Comparison of ENCODE assay signal across 18 cellular contexts in genomic region chr2:9284521-9285297, GRCh38.
DNase-seq lines count a peak whose midpoint lies in the region; ATAC-seq, FAIRE-seq and TF ChIP-seq lines count a peak whose summit lies in the region.
"Had no signal": no experiment of that assay in that cellular context is flagged by ENCODE, and none has a peak within 500 bp of the region (broad histone marks: within the 10 kb centered on the region; RNA-seq: fewer than 3 reads in every experiment).

No MANE protein-coding gene starts in this region.

- H3K9me3 Mint-ChIP-seq in chondrocyte (ENCODE audit: low read depth), result no peaks in the 10 kb centered on the region
- H3K9me3 Mint-ChIP-seq: CD8-positive, alpha-beta T cell had no signal

- TF ChIP-seq EP300 in HepG2 (IDR thresholded peaks at IDR 0.05; ENCODE audit: low read depth in 2 of 2, low read length in 2 of 2), result no peak
- TF ChIP-seq EP300 in HepG2 (CRISPR knock-in tag; IDR thresholded peaks at IDR 0.05; ENCODE audit: borderline replicate concordance), result no peak

- no peak for TF ChIP-seq POLR2A in HepG2 (IDR thresholded peaks at IDR 0.05; ENCODE audit: insufficient read depth in 1 of 2, low read depth in 2 of 2, low read length in 2 of 2)
- no peak for TF ChIP-seq POLR2A in right lobe of liver (IDR thresholded peaks at IDR 0.05)

- peaks cover 11% of the 10 kb centered on the region for H3K36me3 Mint-ChIP-seq in chondrocyte (ENCODE audit: low read depth)
- H3K36me3 Mint-ChIP-seq: CD8-positive, alpha-beta T cell had no signal

- no peak overlapping the region for H3K4me2 ChIP-seq in HepG2 (ENCODE audit: low read depth, low read length)

- no peak overlapping the region for H3K27ac ChIP-seq in HepG2 (ENCODE audit: extremely low read length, insufficient read depth, low read length)
- no peak overlapping the region for H3K27ac ChIP-seq in right lobe of liver
- no peak overlapping the region for H3K27ac ChIP-seq in small intestine (ENCODE audit: low read depth in 1 of 2, low read length in 1 of 2)
- H3K27ac ChIP-seq: SK-N-MC had no signal

- H3K4me3 Mint-ChIP-seq in chondrocyte (ENCODE audit: unreplicated experiment), result no peak overlapping the region
- H3K4me3 Mint-ChIP-seq: CD8-positive, alpha-beta T cell had no signal

- peaks cover 90% of the 10 kb centered on the region for H3K4me1 Mint-ChIP-seq in chondrocyte (ENCODE audit: low read depth)

- H3K27ac Mint-ChIP-seq in chondrocyte (ENCODE audit: unreplicated experiment), result peak overlapping the region; percentile 80
- H3K27ac Mint-ChIP-seq: CD8-positive, alpha-beta T cell had no signal

- no peaks in the 10 kb centered on the region for H3K27me3 Mint-ChIP-seq in chondrocyte (ENCODE audit: low read depth)

- no peak for TF ChIP-seq RAD21 in HepG2 (CRISPR knock-in tag; IDR thresholded peaks at IDR 0.05)

- FAIRE-seq in HepG2 (lab: Jason Lieb, UNC) (no peak), small intestine (lab: Jason Lieb, UNC) (no peak)

- 85% methylated on average over 6 of the region's 6 CpGs for WGBS in HepG2 (ENCODE audit: low lambda C conversion rate)
- 82% methylated on average over 5 of the region's 6 CpGs for WGBS in right lobe of liver (ENCODE audit: insufficient coverage, low coverage, low lambda C conversion rate, missing lambda C conversion rate)
- 62 to 84% (median 72%) methylated on average over 6 of the region's 6 CpGs for WGBS in small intestine, 3 donors

- H3K9ac ChIP-seq in HepG2 (ENCODE audit: insufficient read depth, low read depth, low read length), result no peak overlapping the region

- H2AFZ ChIP-seq in HepG2 (ENCODE audit: low read length), result no peak overlapping the region

- no peak; the same call in 2 of the 3 replicates for ATAC-seq in HepG2
- no peak for ATAC-seq in right lobe of liver
- ATAC-seq in HG03520 (IDR thresholded peaks at IDR 0.05; ENCODE audit: unreplicated experiment), result no peak
- ATAC-seq: CD8-positive, alpha-beta T cell; Right ventricle myocardium inferior had no signal

- in situ Hi-C loops in HepG2 (cut with HindIII; ENCODE audit: extremely low pct_ligation_motif_present, low pct_unique_long_range_greater_than_20kb), result no loop called here

- H3K27me3 ChIP-seq in HepG2 (ENCODE audit: control insufficient read depth in 1 of 2, insufficient read depth in 2 of 2, low read length in 2 of 2) (no peaks in the 10 kb centered on the region), right lobe of liver (no peaks in the 10 kb centered on the region), small intestine (ENCODE audit: control insufficient read depth in 2 of 2, insufficient read depth in 2 of 2, low read length in 2 of 2) (no peaks in the 10 kb centered on the region)

- DNase-seq in HepG2 (ENCODE audit: low spot score) (no peak), right lobe of liver (no peak), NCI-H1930 (lab: John Stamatoyannopoulos, UW) (peak; percentile 5 to 54), chondrocyte (ENCODE audit: low spot score) (no peak), small intestine (peak; percentile 36), occipital lobe (lab: John Stamatoyannopoulos, UW) (no peak), NCI-H1092 treated with DMSO at 0.1 percent for 48 hours (lab: John Stamatoyannopoulos, UW) (no peak)
- DNase-seq: CD8-positive, alpha-beta T cell; HCEC 1CT; Karpas-422; NCI-H1417 treated with DMSO at 0.1 percent for 48 hours; NCI-H2029 treated with DMSO at 0.1 percent for 48 hours; NCI-H2227 treated with DMSO at 0.1 percent for 48 hours; NCI-H526; T-helper 2 cell had no signal

- CTCF ChIA-PET in HepG2 (lab: Yijun Ruan, JAX; ENCODE audit: low intra/inter-chr PET ratio, low total read pairs), result no interaction called here

- H3K4me1 ChIP-seq in HepG2 (ENCODE audit: insufficient read depth, low read length), result peaks cover 23% of the 10 kb centered on the region
- no peaks in the 10 kb centered on the region for H3K4me1 ChIP-seq in right lobe of liver
- H3K4me1 ChIP-seq in small intestine (ENCODE audit: control insufficient read depth in 2 of 2, insufficient read depth in 1 of 2, low read depth in 1 of 2, low read length in 1 of 2), result no peaks in the 10 kb centered on the region

- H3K4me3 ChIP-seq in HepG2 (replicated peaks in 1 of 3; ENCODE audit: insufficient read depth in 1 of 3, low read depth in 2 of 3, low read length in 3 of 3) (no peak overlapping the region), right lobe of liver (no peak overlapping the region), small intestine (ENCODE audit: low read depth in 1 of 2, low read length in 2 of 2) (no peak overlapping the region)
- H3K4me3 ChIP-seq: SK-N-MC had no signal

- H3K36me3 ChIP-seq in HepG2 (replicated peaks in 1 of 2; ENCODE audit: control insufficient read depth in 1 of 2, insufficient read depth in 2 of 2, low read length in 2 of 2) (peaks cover 4 to 12% of the 10 kb centered on the region in 2 experiments; a peak in 2 of 5 replicates), right lobe of liver (no peaks in the 10 kb centered on the region), small intestine (ENCODE audit: control insufficient read depth in 2 of 2, insufficient read depth in 2 of 2, low read length in 2 of 2) (no peaks in the 10 kb centered on the region)

- H4K20me1 ChIP-seq in HepG2 (ENCODE audit: insufficient read depth, low read length), result no peaks in the 10 kb centered on the region

- intact Hi-C loops in HepG2 (cut with micrococcal nuclease; ENCODE audit: unreplicated experiment), result no loop called here
- intact Hi-C loops in right lobe of liver (cut with DNase I), result no loop called here

- TF ChIP-seq CTCF in HepG2 (CRISPR knock-in tag; IDR thresholded peaks at IDR 0.05) (no peak), right lobe of liver (IDR thresholded peaks at IDR 0.05) (no peak), chondrocyte (IDR thresholded peaks at IDR 0.05) (no peak)

- H3K79me2 ChIP-seq in HepG2 (ENCODE audit: insufficient read depth, low read length), result no peaks in the 10 kb centered on the region

- POLR2A ChIA-PET in HepG2 (lab: Yijun Ruan, JAX), result no interaction called here

- no peaks in the 10 kb centered on the region for H3K9me3 ChIP-seq in HepG2 (ENCODE audit: low read length)
- no peaks in the 10 kb centered on the region for H3K9me3 ChIP-seq in right lobe of liver
- no peaks in the 10 kb centered on the region for H3K9me3 ChIP-seq in small intestine (ENCODE audit: control insufficient read depth, low read depth)

- BruUV-seq in HepG2 (replicated peaks; lab: Mats Ljungman, UMichigan), result no TSS peak

TF ChIP-seq in HepG2, 621 proteins besides CTCF, POLR2A, EP300 and RAD21:
- TF ChIP-seq BCL6 (CRISPR knock-in tag; IDR thresholded peaks at IDR 0.05) (peak; percentile 97), ZFP36L1 (CRISPR knock-in tag; IDR thresholded peaks at IDR 0.05) (no peak), TRIM24 (CRISPR knock-in tag; IDR thresholded peaks at IDR 0.05) (no peak), ASH2L (IDR thresholded peaks at IDR 0.05; ENCODE audit: insufficient read length, low read depth, low read length) (no peak), ZNF850 (CRISPR knock-in tag; conservative IDR thresholded peaks at IDR 0.05) (no peak), LCORL (IDR thresholded peaks at IDR 0.05) (no peak), LCORL (CRISPR knock-in tag; IDR thresholded peaks at IDR 0.05) (no peak), HDAC2 (CRISPR knock-in tag; IDR thresholded peaks at IDR 0.05) (no peak), ZNF264 (CRISPR knock-in tag; IDR thresholded peaks at IDR 0.05) (peak; percentile 98), ZNF276 (CRISPR knock-in tag; IDR thresholded peaks at IDR 0.05; ENCODE audit: low read depth) (no peak), ZNF629 (CRISPR knock-in tag; conservative IDR thresholded peaks at IDR 0.05) (peak; percentile 50; the same call in 1 of the 2 replicates), STAT6 (CRISPR knock-in tag; IDR thresholded peaks at IDR 0.05; ENCODE audit: borderline replicate concordance) (no peak), ZNF180 (CRISPR knock-in tag; IDR thresholded peaks at IDR 0.05; ENCODE audit: borderline replicate concordance, low read depth) (no peak), FOXA3 (CRISPR knock-in tag; IDR thresholded peaks at IDR 0.05) (0 out of 2 replicates have a peak, but pooled peaks have one; percentile 7)

Comparison
In these comparisons a context has a peak if more than half of its experiments do, and no peak if none do; other contexts are left out.
1. DNase-seq: peak in NCI-H1930 (2 of 2) and small intestine (single experiment); none in HepG2 (single experiment), right lobe of liver (0 of 3), chondrocyte (single experiment), occipital lobe (single experiment) and NCI-H1092 treated with DMSO at 0.1 percent for 48 hours (single experiment).